Comparison of ENCODE assay signal across 9 cellular contexts in genomic region chr15:32029862-32030781, GRCh38. TPM values are rescaled to one million over a fixed set of nuclear protein-coding genes. Genes with fewer than 3 reads are reported as not detected.
DNase-seq lines count a peak whose midpoint lies in the region; ATAC-seq and TF ChIP-seq lines count a peak whose summit lies in the region.
"Had no signal": no experiment of that assay in that cellular context is flagged by ENCODE, and none has a peak within 500 bp of the region (broad histone marks: within the 10 kb centered on the region; RNA-seq: fewer than 3 reads in every experiment).

Gene CHRNA7 (plus strand): TSS chr15:32030515. CDS start chr15:32030595, 80 bp downstream.

- peak within 1 kb of the TSS; percentile 83 for H3K4me3 ChIP-seq in psoas muscle

- H3K27me3 ChIP-seq in psoas muscle (ENCODE audit: insufficient read depth in 3 of 3, low read length in 2 of 3), result peaks cover 0 to 22% (median 5%) of the 10 kb centered on the region in 3 donors

- 1 to 2% (median 1%) methylated on average over 33 to 89 of the region's 92 CpGs for WGBS in psoas muscle, 3 donors

- H3K27ac ChIP-seq in psoas muscle, result peak within 1 kb of the TSS; percentile 16

- intact Hi-C loops in psoas muscle (cut with DNase I), result no loop called here

- H3K4me1 ChIP-seq in psoas muscle, result peaks cover 4% of the 10 kb centered on the region

- H3K36me3 ChIP-seq in psoas muscle (ENCODE audit: insufficient read depth in 1 of 2, low read depth in 1 of 2), result no peaks in the 10 kb centered on the region

- no peaks in the 10 kb centered on the region for H3K9me3 ChIP-seq in psoas muscle

- DNase-seq in SIG-M5 treated with dmso at 0.1 percent for 504 hours (lab: John Stamatoyannopoulos, UW; ENCODE audit: unreplicated experiment) (peak; percentile 46), SIG-M5 (lab: John Stamatoyannopoulos, UW) (no peak), NCI-H446 treated with DMSO at 0.1 percent for 48 hours (lab: John Stamatoyannopoulos, UW) (peak; percentile 47), amygdala (lab: John Stamatoyannopoulos, UW) (peak in 46 of 56 donors; percentile 14 to 81 (median 54)), hippocampal formation (lab: John Stamatoyannopoulos, UW) (peak; percentile 13 to 55), psoas muscle (peak; percentile 15 to 84), GDM1 (lab: John Stamatoyannopoulos, UW) (no peak)

- TF ChIP-seq CTCF in psoas muscle (IDR thresholded peaks at IDR 0.05), result peak; percentile 42

- ATAC-seq in HG02610 (IDR thresholded peaks at IDR 0.05; ENCODE audit: unreplicated experiment) (peak; percentile 45), psoas muscle (peak; percentile 84 to 96 (median 94))

RNA-seq across cellular contexts. Expression of gene CHRNA7, which starts in this region (rescaled TPM):
- under 1 TPM; 0.32 to 0.95 (median 0.69) TPM for total RNA-seq in psoas muscle
- 1 to 10 TPM in 1 of 3 donors, under 1 TPM in 2; 0.18 to 1.9 (median 0.35) TPM for polyA plus RNA-seq in psoas muscle
- total RNA-seq: fibroblast of villous mesenchyme had no signal

Comparison
In these comparisons a context has a peak if more than half of its experiments do, and no peak if none do; other contexts are left out.
1. DNase-seq: peak in SIG-M5 treated with dmso at 0.1 percent for 504 hours (single experiment), NCI-H446 treated with DMSO at 0.1 percent for 48 hours (single experiment), amygdala (46 of 56), hippocampal formation (2 of 2) and psoas muscle (2 of 2); none in SIG-M5 (single experiment) and GDM1 (single experiment).